Comparison of ENCODE assay signal across 12 cellular contexts in genomic region chr11:20669833-20670684, GRCh38. TPM values are rescaled to one million over a fixed set of nuclear protein-coding genes. Genes with fewer than 3 reads are reported as not detected.
DNase-seq lines count a peak whose midpoint lies in the region; ATAC-seq and TF ChIP-seq lines count a peak whose summit lies in the region.
"Had no signal": no experiment of that assay in that cellular context is flagged by ENCODE, and none has a peak within 500 bp of the region (broad histone marks: within the 10 kb centered on the region; RNA-seq: fewer than 3 reads in every experiment).

No MANE protein-coding gene starts in this region.

- TF ChIP-seq RAD21 in neural cell (conservative IDR thresholded peaks at IDR 0.05): no peak

- peaks cover 94% of the 10 kb centered on the region for H3K27me3 Mint-ChIP-seq in endodermal cell (ENCODE audit: insufficient read depth)

- no peak for ATAC-seq in HG03378 (IDR thresholded peaks at IDR 0.05; ENCODE audit: unreplicated experiment)

- 0% methylated on average over 8 to 60 of the region's 60 CpGs for WGBS in endodermal cell (ENCODE audit: insufficient coverage in 1 of 2, insufficient read length in 1 of 2), 2 experiments

- H3K4me1 ChIP-seq in BLaER1 (peaks cover 47% of the 10 kb centered on the region), HUES48 (ENCODE audit: control insufficient read depth, insufficient read depth, low read length) (peaks cover 36% of the 10 kb centered on the region), endodermal cell (ENCODE audit: control insufficient read depth, insufficient read depth, low read length) (no peaks in the 10 kb centered on the region)

- H3K9me3 ChIP-seq in BLaER1: 0 out of 2 replicates have a peak, but pooled peaks cover 8% of the 10 kb centered on the region
- H3K9me3 ChIP-seq in HUES48 (ENCODE audit: control insufficient read depth, insufficient read depth, low read length): no peaks in the 10 kb centered on the region
- no peaks in the 10 kb centered on the region for H3K9me3 ChIP-seq in endodermal cell (ENCODE audit: control insufficient read depth, low read length)
- H3K9me3 ChIP-seq in neural cell (ENCODE audit: low read length): no peaks in the 10 kb centered on the region

- H3K4me3 ChIP-seq in BLaER1: peak overlapping the region; percentile 72
- H3K4me3 ChIP-seq in HUES48 (ENCODE audit: low read depth, low read length): peak overlapping the region; percentile 67
- H3K4me3 ChIP-seq in endodermal cell (ENCODE audit: low read length): peak overlapping the region; percentile 78
- H3K4me3 ChIP-seq in neural cell (ENCODE audit: low read length): peak overlapping the region; percentile 76

- H3K79me2 ChIP-seq in neural cell (replicated peaks; ENCODE audit: insufficient read depth, low read length): no peaks in the 10 kb centered on the region

- no peak overlapping the region for H3K27ac Mint-ChIP-seq in endodermal cell
- H3K27ac Mint-ChIP-seq: activated CD4-positive, alpha-beta memory T cell treated with anti-CD3 and anti-CD28 coated beads for 36 hours had no signal

- no peaks in the 10 kb centered on the region for H3K9me2 ChIP-seq in neural cell (ENCODE audit: insufficient read depth, low read length)

- peak overlapping the region; percentile 63 for H3K4me3 Mint-ChIP-seq in endodermal cell
- H3K4me3 Mint-ChIP-seq: activated CD4-positive, alpha-beta memory T cell treated with anti-CD3 and anti-CD28 coated beads for 36 hours had no signal

- H3K27me3 ChIP-seq in BLaER1 (peaks cover 46% of the 10 kb centered on the region), HUES48 (ENCODE audit: control insufficient read depth, insufficient read depth, low read length) (peaks cover 76% of the 10 kb centered on the region), endodermal cell (ENCODE audit: control insufficient read depth, insufficient read depth, low read length, poor library complexity, severe bottlenecking) (peaks cover 90% of the 10 kb centered on the region), neural cell (ENCODE audit: insufficient read depth, low read depth, low read length) (peaks cover 52% of the 10 kb centered on the region)

- H3K4me1 Mint-ChIP-seq in endodermal cell: peaks cover 25% of the 10 kb centered on the region

- no peaks in the 10 kb centered on the region for H3K9me3 Mint-ChIP-seq in endodermal cell
- H3K9me3 Mint-ChIP-seq: activated CD4-positive, alpha-beta memory T cell treated with anti-CD3 and anti-CD28 coated beads for 36 hours had no signal

- H3K36me3 ChIP-seq in BLaER1: 0 out of 2 replicates have a peak, but pooled peaks cover under 1% of the 10 kb centered on the region
- no peaks in the 10 kb centered on the region for H3K36me3 ChIP-seq in HUES48 (ENCODE audit: control insufficient read depth, insufficient read depth, low read length)
- H3K36me3 ChIP-seq in endodermal cell (ENCODE audit: control insufficient read depth, insufficient read depth, low read length): no peaks in the 10 kb centered on the region
- H3K36me3 ChIP-seq in neural cell (ENCODE audit: insufficient read depth, low read length): no peaks in the 10 kb centered on the region

- H3K27ac ChIP-seq in BLaER1 (no peak overlapping the region), HUES48 (ENCODE audit: low read depth, low read length) (no peak overlapping the region), endodermal cell (ENCODE audit: low read depth, low read length) (no peak overlapping the region), neural cell (ENCODE audit: low read length) (peak overlapping the region; percentile 44)

- H3K9ac ChIP-seq in BLaER1 (peak overlapping the region; percentile 63), HUES48 (ENCODE audit: low read depth, low read length) (no peak overlapping the region), endodermal cell (ENCODE audit: extremely low read depth, low read length, poor library complexity, severe bottlenecking) (no peak overlapping the region), neural cell (ENCODE audit: low read length) (peak overlapping the region; percentile 72)

- no peak for TF ChIP-seq EP300 in neural cell (conservative IDR thresholded peaks at IDR 0.05; ENCODE audit: poor library complexity, severe bottlenecking)

- H3K4me2 ChIP-seq in BLaER1: peak overlapping the region; percentile 98
- H3K4me2 ChIP-seq in neural cell (ENCODE audit: low read length): peak overlapping the region; percentile 54

- peaks cover 14% of the 10 kb centered on the region; the same call in 1 of the 2 replicates for H4K20me1 ChIP-seq in BLaER1
- H4K20me1 ChIP-seq in neural cell (ENCODE audit: insufficient read depth): no peaks in the 10 kb centered on the region

- DNase-seq in endodermal cell (peak; percentile 71), cerebellar cortex (ENCODE audit: low spot score) (no peak)
- no peak for DNase-seq in activated effector memory CD4-positive, alpha-beta T cell treated with anti-CD3 and anti-CD28 coated beads, Interleukin-2, amount 50 U/mL, for 16 hours
- DNase-seq in activated CD4-positive, alpha-beta T cell treated with anti-CD3 and anti-CD28 coated beads for 48 hours: no peak
- DNase-seq: activated CD4-positive, alpha-beta memory T cell treated with anti-CD3 and anti-CD28 coated beads for 36 hours; Calu3; Karpas-422; NCI-H510A had no signal

- H3K36me3 Mint-ChIP-seq in endodermal cell (ENCODE audit: low read depth): no peaks in the 10 kb centered on the region
- H3K36me3 Mint-ChIP-seq: activated CD4-positive, alpha-beta memory T cell treated with anti-CD3 and anti-CD28 coated beads for 36 hours had no signal

- H3F3A ChIP-seq in neural cell (ENCODE audit: insufficient read depth, low read length, poor library complexity, severe bottlenecking): no peaks in the 10 kb centered on the region

- TF ChIP-seq CTCF in endodermal cell (conservative IDR thresholded peaks at IDR 0.05): no peak
- TF ChIP-seq CTCF in neural cell (IDR thresholded peaks at IDR 0.05; ENCODE audit: poor library complexity, severe bottlenecking): peak; percentile 32

- no peak overlapping the region for H2AFZ ChIP-seq in neural cell (ENCODE audit: low read depth, low read length)

TF ChIP-seq in neural cell, 6 proteins besides CTCF, POLR2A, EP300 and RAD21:
- no peak for TF ChIP-seq EZH2 (IDR thresholded peaks at IDR 0.05; ENCODE audit: borderline replicate concordance, insufficient read depth, low read length, poor library complexity, severe bottlenecking)
- TF ChIP-seq SMC3 (conservative IDR thresholded peaks at IDR 0.05; ENCODE audit: poor library complexity): peak; percentile 21
- TF ChIP-seq POLR2AphosphoS5 (IDR thresholded peaks at IDR 0.05): peak; percentile 12
- peak; percentile 25 for TF ChIP-seq MXI1 (conservative IDR thresholded peaks at IDR 0.05; ENCODE audit: poor library complexity, severe bottlenecking)

RNA-seq across cellular contexts. Expression of gene NELL1, which starts 0.7 kb away (rescaled TPM):
- under 1 TPM; 0.09 to 0.11 TPM for total RNA-seq in endodermal cell
- polyA plus RNA-seq in endodermal cell (2013, experiment 1 of 2): 1.6 TPM
- polyA plus RNA-seq in endodermal cell (2013, experiment 2 of 2): 2.9 TPM
- 48.0 and 70.4 TPM in 2 replicates for polyA plus RNA-seq in neural cell
- polyA minus RNA-seq in neural cell: 128 and 131 TPM in 2 replicates
- total RNA-seq: activated CD4-positive, alpha-beta memory T cell treated with anti-CD3 and anti-CD28 coated beads for 36 hours; Calu3 had no signal

Comparison
In these comparisons a context has a peak if more than half of its experiments do, and no peak if none do; other contexts are left out.
1. H3K9ac ChIP-seq: peak in BLaER1 (single experiment) and neural cell (single experiment); none in HUES48 (single experiment) and endodermal cell (single experiment).
2. Peak in every context shown above with its lines, with median percentiles within 50 percentile points of each other: H3K4me3 ChIP-seq.